In the genomic region with DNA sequence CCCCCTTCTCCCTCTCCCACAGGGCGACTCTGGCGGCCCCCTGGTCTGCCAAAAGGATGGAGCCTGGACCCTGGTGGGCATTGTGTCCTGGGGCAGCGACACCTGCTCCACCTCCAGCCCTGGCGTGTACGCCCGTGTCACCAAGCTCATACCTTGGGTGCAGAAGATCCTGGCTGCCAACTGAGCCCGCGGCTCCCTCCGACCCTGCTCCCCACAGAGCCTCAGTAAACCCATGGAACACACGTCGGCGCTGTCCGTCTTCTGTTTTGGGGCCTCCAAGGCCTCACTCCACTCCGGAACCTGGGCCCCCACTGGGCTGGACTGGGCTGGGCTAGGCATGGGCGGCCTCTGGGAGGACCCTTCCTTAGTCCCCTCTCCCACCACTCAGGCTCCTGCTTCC, we compare ENCODE assay signal across 16 cellular contexts. TPM values are rescaled to one million over a fixed set of nuclear protein-coding genes. Genes with fewer than 3 reads are reported as not detected.
DNase-seq lines count a peak whose midpoint lies in the region; TF ChIP-seq lines count a peak whose summit lies in the region.
"Had no signal": no experiment of that assay in that cellular context is flagged by ENCODE, and none has a peak within 500 bp of the region (broad histone marks: within the 10 kb centered on the region; RNA-seq: fewer than 3 reads in every experiment).

No MANE protein-coding gene starts in this region.

- TF ChIP-seq CTCF in HFFc6 (IDR thresholded peaks at IDR 0.05) (no peak), chondrocyte (IDR thresholded peaks at IDR 0.05) (no peak)

- H3K27ac Mint-ChIP-seq in HFFc6: no peak overlapping the region; the same call in 1 of the 2 replicates
- H3K27ac Mint-ChIP-seq in chondrocyte (ENCODE audit: unreplicated experiment): no peak overlapping the region

- H3K27ac ChIP-seq in mesodermal cell (ENCODE audit: low read depth, low read length, severe bottlenecking): peak overlapping the region; percentile 10
- H3K27ac ChIP-seq: 22Rv1; BLaER1 treated with 17β-estradiol and CSF1 and Interleukin-3, amounts not matched to agents 10 nM and 100 nM had no signal

- no peak overlapping the region for H3K4me3 ChIP-seq in mesodermal cell (ENCODE audit: extremely low read depth, insufficient read depth, low read length, poor library complexity, severe bottlenecking)
- H3K4me3 ChIP-seq: BLaER1 treated with 17β-estradiol and CSF1 and Interleukin-3, amounts not matched to agents 10 nM and 100 nM had no signal

- H3K27me3 Mint-ChIP-seq in HFFc6 (ENCODE audit: insufficient read depth): peaks cover 28% of the 10 kb centered on the region
- H3K27me3 Mint-ChIP-seq in chondrocyte (ENCODE audit: low read depth): no peaks in the 10 kb centered on the region

- no peaks in the 10 kb centered on the region; the same call in 1 of the 2 replicates for H3K36me3 Mint-ChIP-seq in HFFc6 (ENCODE audit: low read depth)
- H3K36me3 Mint-ChIP-seq in chondrocyte (ENCODE audit: low read depth): peaks cover 8% of the 10 kb centered on the region

- H3K4me1 ChIP-seq in mesodermal cell (ENCODE audit: control insufficient read depth, insufficient read depth, low read length, poor library complexity, severe bottlenecking): no peaks in the 10 kb centered on the region

- H3K4me3 Mint-ChIP-seq in HFFc6 (peak overlapping the region; percentile 64; the same call in 1 of the 2 replicates), chondrocyte (ENCODE audit: unreplicated experiment) (no peak overlapping the region)

- peaks cover 21% of the 10 kb centered on the region for H3K36me3 ChIP-seq in mesodermal cell (ENCODE audit: control insufficient read depth, insufficient read depth, low read length)
- H3K36me3 ChIP-seq: BLaER1 treated with 17β-estradiol and CSF1 and Interleukin-3, amounts not matched to agents 10 nM and 100 nM had no signal

- DNase-seq in DMS 273 (lab: John Stamatoyannopoulos, UW; ENCODE audit: unreplicated experiment) (peak; percentile 55), DMS 273 treated with DMSO at 0.1 percent for 48 hours (lab: John Stamatoyannopoulos, UW) (no peak), HFFc6 (no peak), chondrocyte (ENCODE audit: low spot score) (peak; percentile 91), kidney glomerular epithelial cell (lab: John Stamatoyannopoulos, UW) (no peak), SIG-M5 treated with dmso at 0.1 percent for 504 hours (lab: John Stamatoyannopoulos, UW; ENCODE audit: unreplicated experiment) (no peak)
- DNase-seq in stimulated activated CD4-positive, alpha-beta T cell treated with anti-CD3 and anti-CD28 coated beads, Interleukin-2, amount 100 ng/mL, for 24 hours: no peak
- DNase-seq: NCI-H1436; NCI-H2029 treated with DMSO at 0.1 percent for 48 hours; NCI-H524 treated with DMSO at 0.1 percent for 48 hours; NK-92 treated with Interleukin-12 subunit alpha and Interleukin-12 subunit beta, amount 100 ng/mL, for 24 hours; OCI-M1 had no signal

- H3K4me1 Mint-ChIP-seq in HFFc6 (ENCODE audit: low read depth) (peaks cover 8% of the 10 kb centered on the region), chondrocyte (ENCODE audit: low read depth) (peaks cover 8% of the 10 kb centered on the region)

- 95 to 96% methylated on average over 13 to 14 of the region's 15 CpGs for WGBS in mesodermal cell (ENCODE audit: insufficient coverage in 2 of 2), 2 experiments

- H3K9me3 Mint-ChIP-seq in HFFc6 (peaks cover 10% of the 10 kb centered on the region; the same call in 1 of the 2 replicates), chondrocyte (ENCODE audit: low read depth) (no peaks in the 10 kb centered on the region)

- H3K9me3 ChIP-seq in mesodermal cell (ENCODE audit: control insufficient read depth, low read length): no peaks in the 10 kb centered on the region
- H3K9me3 ChIP-seq: BLaER1 treated with 17β-estradiol and CSF1 and Interleukin-3, amounts not matched to agents 10 nM and 100 nM had no signal

RNA-seq across cellular contexts. Expression of a gene that starts 5.9 kb away (rescaled TPM):
- not detected for total RNA-seq in HFFc6 (2021; fragmentation: NEBNext Ultra II Directional; extraction: Animal tissue kit (Norgen Biotek cat#: 25700))
- total RNA-seq in chondrocyte: not detected in 3 replicates
- polyA plus RNA-seq in mesodermal cell (2013, experiment 1 of 2): not detected
- not detected for polyA plus RNA-seq in mesodermal cell (2013, experiment 2 of 2)
- total RNA-seq: LHCN-M2 had no signal

RNA-seq across cellular contexts. Expression of a gene that starts 17.7 kb away (rescaled TPM):
- total RNA-seq in HFFc6 (2021; fragmentation: NEBNext Ultra II Directional; extraction: Animal tissue kit (Norgen Biotek cat#: 25700)): not detected
- not detected in 3 replicates for total RNA-seq in chondrocyte
- not detected for polyA plus RNA-seq in mesodermal cell (2013, experiment 1 of 2)
- not detected for polyA plus RNA-seq in mesodermal cell (2013, experiment 2 of 2)
- total RNA-seq: LHCN-M2 had no signal

RNA-seq across cellular contexts. Expression of a gene that starts 26.7 kb away (rescaled TPM):
- total RNA-seq in HFFc6 (2021; fragmentation: NEBNext Ultra II Directional; extraction: Animal tissue kit (Norgen Biotek cat#: 25700)): 100 to 1,000 TPM; 126 to 148 (median 130) TPM
- total RNA-seq in chondrocyte: 125 to 140 TPM (median 125 TPM) in 3 replicates
- polyA plus RNA-seq in mesodermal cell (2013, experiment 1 of 2): 122 TPM
- 83.0 TPM for polyA plus RNA-seq in mesodermal cell (2013, experiment 2 of 2)

Comparison
In these comparisons a context has a peak if more than half of its experiments do, and no peak if none do; other contexts are left out.
1. DNase-seq: peak in DMS 273 (single experiment) and chondrocyte (single experiment); none in DMS 273 treated with DMSO at 0.1 percent for 48 hours (single experiment), HFFc6 (single experiment), stimulated activated CD4-positive, alpha-beta T cell treated with anti-CD3 and anti-CD28 coated beads, Interleukin-2, amount 100 ng/mL, for 24 hours (0 of 2), kidney glomerular epithelial cell (single experiment) and SIG-M5 treated with dmso at 0.1 percent for 504 hours (single experiment).